Comparison of ENCODE assay signal across 28 cellular contexts in the genomic region with DNA sequence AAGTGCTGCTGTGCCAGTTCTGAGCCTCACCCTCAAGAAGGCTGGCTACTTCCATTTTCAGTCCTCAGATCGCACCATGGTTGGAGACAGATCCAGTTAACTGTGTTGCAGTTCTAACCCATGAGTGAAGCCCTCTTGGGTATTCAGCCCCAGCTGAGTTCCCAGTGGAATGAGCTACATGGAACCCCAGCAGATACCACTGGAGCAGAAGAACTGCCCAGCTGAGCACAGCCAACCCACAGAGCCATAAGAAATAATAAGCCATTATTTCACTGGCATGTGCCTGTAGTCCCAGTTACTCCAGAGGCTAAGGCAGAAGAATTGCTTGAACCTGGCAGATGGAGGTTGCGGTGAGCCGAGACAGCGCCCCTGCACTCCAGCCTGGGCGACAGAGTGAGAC.
"Had no signal": no experiment of that assay in that cellular context is flagged by ENCODE, and none has a peak within 500 bp of the region (broad histone marks: within the 10 kb centered on the region; RNA-seq: fewer than 3 reads in every experiment).

No MANE protein-coding gene starts in this region.

- H3K36me3 Mint-ChIP-seq: memory B cell; naive thymus-derived CD8-positive, alpha-beta T cell had no signal

- DNase-seq: colonic mucosa; dermis blood vessel endothelial cell; effector memory CD8-positive, alpha-beta T cell; erythroblast; esophagus squamous epithelium; foreskin melanocyte; hypothalamus; immature natural killer cell; islet precursor cell; kidney glomerular epithelial cell; left colon; left ventricle myocardium superior; naive thymus-derived CD8-positive, alpha-beta T cell; nephron progenitor cell; nucleus accumbens; psoas muscle; right cardiac atrium; small intestine; stimulated activated CD4-positive, alpha-beta T cell treated with anti-CD3 and anti-CD28 coated beads, Interleukin-12 subunit alpha, Interleukin-12 subunit beta, amount 100 ng/mL, for 4 hours; stimulated activated CD4-positive, alpha-beta T cell treated with anti-CD3 and anti-CD28 coated beads, Interleukin-1b, Interleukin-23, amount 100 ng/mL, for 48 hours; stimulated activated CD4-positive, alpha-beta T cell treated with anti-CD3 and anti-CD28 coated beads, Interleukin-4, amount 100 ng/mL, for 1 hour; stimulated activated CD8-positive, alpha-beta memory T cell treated with anti-CD3 and anti-CD28 coated beads, Interleukin-4, amount 100 ng/mL, for 48 hours; stimulated activated naive CD4-positive, alpha-beta T cell treated with Interleukin-2 at 50 U/mL for 16 hours; stomach; upper lobe of right lung; uterus had no signal

- ATAC-seq: effector memory CD8-positive, alpha-beta T cell; left colon; left ventricle myocardium superior; naive thymus-derived CD8-positive, alpha-beta T cell; psoas muscle; right cardiac atrium; upper lobe of right lung had no signal

- H3K4me3 Mint-ChIP-seq: central memory CD8-positive, alpha-beta T cell; effector memory CD8-positive, alpha-beta T cell; immature natural killer cell; memory B cell; naive thymus-derived CD8-positive, alpha-beta T cell; nephron progenitor cell had no signal

- H3K4me1 Mint-ChIP-seq: central memory CD8-positive, alpha-beta T cell; memory B cell; naive thymus-derived CD8-positive, alpha-beta T cell had no signal

- H3K27ac Mint-ChIP-seq: effector memory CD8-positive, alpha-beta T cell; memory B cell; naive thymus-derived CD8-positive, alpha-beta T cell; nephron progenitor cell had no signal

- H3K9me3 Mint-ChIP-seq: central memory CD8-positive, alpha-beta T cell; effector memory CD8-positive, alpha-beta T cell; immature natural killer cell had no signal

- H3K27me3 Mint-ChIP-seq: central memory CD8-positive, alpha-beta T cell; effector memory CD8-positive, alpha-beta T cell; memory B cell; naive thymus-derived CD8-positive, alpha-beta T cell had no signal
